8 cellular contexts compared by ENCODE assay signal in genomic region chr14:26984318-26985177, GRCh38.
DNase-seq lines count a peak whose midpoint lies in the region; ATAC-seq and TF ChIP-seq lines count a peak whose summit lies in the region.

No MANE protein-coding gene starts in this region.

- TF ChIP-seq CTCF in A673 (conservative IDR thresholded peaks at IDR 0.05; ENCODE audit: low read depth, low read length) (peak; percentile 85), GM10248 (IDR thresholded peaks at IDR 0.05; ENCODE audit: control extremely low read depth, extremely low read depth, low read depth, missing control alignments) (peak; percentile 52), NB4 (IDR thresholded peaks at IDR 0.05; ENCODE audit: low read depth, low read length) (peak; percentile 56), fibroblast of pulmonary artery (IDR thresholded peaks at IDR 0.05; ENCODE audit: low read length, missing control alignments) (peak; percentile 89), coronary artery (IDR thresholded peaks at IDR 0.05) (no peak)

- intact Hi-C loops in A673 (cut with micrococcal nuclease; ENCODE audit: unreplicated experiment) = loop anchor here (5.0 to 10.0 kb wide), 2 partner anchors 543 to 590 kb away; no protein-coding TSS in a partner anchor

- no TSS peak for BruUV-seq in A673 (replicated peaks; lab: Mats Ljungman, UMichigan)

- DNase-seq in A673 (ENCODE audit: low spot score) (peak; percentile 66), GM10248 (ENCODE audit: extremely low spot score) (no peak), NB4 (ENCODE audit: low read depth) (peak; percentile 57), fibroblast of pulmonary artery (ENCODE audit: low read depth) (peak; percentile 91), nucleus accumbens (lab: John Stamatoyannopoulos, UW) (peak in 40 of 56 donors; percentile 0 to 84 (median 30)), coronary artery (ENCODE audit: low spot score) (no peak), HuH-7.5 (ENCODE audit: low spot score) (no peak)

- CTCF ChIA-PET in A673 (lab: Charles Lee) = no interaction called here
- CTCF ChIA-PET in GM10248 (lab: Yijun Ruan, JAX) = interaction anchor here (1.3 kb wide), 1 partner anchor 9 kb away, joined by 5 read pairs; no protein-coding TSS in a partner anchor

- TF ChIP-seq POLR2A in NB4 (IDR thresholded peaks at IDR 0.05; ENCODE audit: extremely low read depth, insufficient read length) = no peak

- H3K36me3 ChIP-seq in A673 (ENCODE audit: insufficient read depth, low read length, poor library complexity, severe bottlenecking) = no peaks in the 10 kb centered on the region

- H3K4me1 ChIP-seq in A673 (ENCODE audit: insufficient read depth, low read length, poor library complexity, severe bottlenecking) = no peaks in the 10 kb centered on the region

- H3K27ac ChIP-seq in A673 (ENCODE audit: low read depth, low read length, poor library complexity, severe bottlenecking) (no peak overlapping the region), coronary artery (no peak overlapping the region)

- peak; percentile 90 for ATAC-seq in SK-N-SH treated with all-trans-retinoic acid at 6 μM for 48 hours

- H3K27me3 ChIP-seq in A673 (replicated peaks; ENCODE audit: insufficient read depth, low read depth, low read length, poor library complexity) = no peaks in the 10 kb centered on the region

- POLR2A ChIA-PET in A673 (lab: Charles Lee; ENCODE audit: low non-redundant PET) (no interaction called here), GM10248 (lab: Yijun Ruan, JAX) (no interaction called here)

- H3K4me3 ChIP-seq in A673 (ENCODE audit: low read depth, low read length, poor library complexity, severe bottlenecking) (no peak overlapping the region), NB4 (ENCODE audit: low read depth, low read length) (no peak overlapping the region), fibroblast of pulmonary artery (replicated peaks; ENCODE audit: low read depth, low read length) (no peak overlapping the region), coronary artery (no peak overlapping the region)

- H3K9me3 ChIP-seq in A673 (ENCODE audit: low read depth, low read length, poor library complexity, severe bottlenecking) = no peaks in the 10 kb centered on the region

TF ChIP-seq in SK-N-SH treated with all-trans-retinoic acid at 6 μM for 48 hours, 23 proteins besides CTCF, POLR2A, EP300 and RAD21:
- no peak for TF ChIP-seq RARB (CRISPR knock-in tag; IDR thresholded peaks at IDR 0.05)
- TF ChIP-seq PPARA (CRISPR knock-in tag; IDR thresholded peaks at IDR 0.05; ENCODE audit: borderline replicate concordance) = no peak
- TF ChIP-seq TOX (CRISPR knock-in tag; IDR thresholded peaks at IDR 0.05; ENCODE audit: borderline replicate concordance) = no peak
- TF ChIP-seq ZNF70 (CRISPR knock-in tag; IDR thresholded peaks at IDR 0.05) = no peak
- no peak for TF ChIP-seq ARNTL (CRISPR knock-in tag; IDR thresholded peaks at IDR 0.05; ENCODE audit: borderline replicate concordance, low read depth)
- no peak for TF ChIP-seq SNAI2 (CRISPR knock-in tag; IDR thresholded peaks at IDR 0.05)
- TF ChIP-seq CSDC2 (CRISPR knock-in tag; IDR thresholded peaks at IDR 0.05) = no peak
- no peak for TF ChIP-seq BACH2 (CRISPR knock-in tag; IDR thresholded peaks at IDR 0.05; ENCODE audit: borderline replicate concordance)
- no peak for TF ChIP-seq ZNF8 (CRISPR knock-in tag; IDR thresholded peaks at IDR 0.05)
- TF ChIP-seq, protein P1, sequence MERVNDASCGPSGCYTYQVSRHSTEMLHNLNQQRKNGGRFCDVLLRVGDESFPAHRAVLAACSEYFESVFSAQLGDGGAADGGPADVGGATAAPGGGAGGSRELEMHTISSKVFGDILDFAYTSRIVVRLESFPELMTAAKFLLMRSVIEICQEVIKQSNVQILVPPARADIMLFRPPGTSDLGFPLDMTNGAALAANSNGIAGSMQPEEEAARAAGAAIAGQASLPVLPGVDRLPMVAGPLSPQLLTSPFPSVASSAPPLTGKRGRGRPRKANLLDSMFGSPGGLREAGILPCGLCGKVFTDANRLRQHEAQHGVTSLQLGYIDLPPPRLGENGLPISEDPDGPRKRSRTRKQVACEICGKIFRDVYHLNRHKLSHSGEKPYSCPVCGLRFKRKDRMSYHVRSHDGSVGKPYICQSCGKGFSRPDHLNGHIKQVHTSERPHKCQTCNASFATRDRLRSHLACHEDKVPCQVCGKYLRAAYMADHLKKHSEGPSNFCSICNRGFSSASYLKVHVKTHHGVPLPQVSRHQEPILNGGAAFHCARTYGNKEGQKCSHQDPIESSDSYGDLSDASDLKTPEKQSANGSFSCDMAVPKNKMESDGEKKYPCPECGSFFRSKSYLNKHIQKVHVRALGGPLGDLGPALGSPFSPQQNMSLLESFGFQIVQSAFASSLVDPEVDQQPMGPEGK (CRISPR knock-in tag; IDR thresholded peaks at IDR 0.05; ENCODE audit: borderline replicate concordance) = no peak
- no peak for TF ChIP-seq ESRRG (CRISPR knock-in tag; IDR thresholded peaks at IDR 0.05)
- TF ChIP-seq TSHZ2 (CRISPR knock-in tag; IDR thresholded peaks at IDR 0.05) = no peak
- TF ChIP-seq POU6F1 (CRISPR knock-in tag; IDR thresholded peaks at IDR 0.05; ENCODE audit: borderline replicate concordance, low read depth) = no peak
- TF ChIP-seq ZNF565 (CRISPR knock-in tag; conservative IDR thresholded peaks at IDR 0.05; ENCODE audit: low read depth) = no peak
- no peak for TF ChIP-seq GLIS3 (CRISPR knock-in tag; IDR thresholded peaks at IDR 0.05)
- no peak for TF ChIP-seq ZC3H10 (CRISPR knock-in tag; IDR thresholded peaks at IDR 0.05)
- no peak for TF ChIP-seq ZFP3 (CRISPR knock-in tag; IDR thresholded peaks at IDR 0.05)

Comparison
In these comparisons a context has a peak if more than half of its experiments do, and no peak if none do; other contexts are left out.
1. DNase-seq: peak in A673 (single experiment), NB4 (single experiment), fibroblast of pulmonary artery (single experiment) and nucleus accumbens (40 of 56); none in GM10248 (single experiment), coronary artery (single experiment) and HuH-7.5 (single experiment).